1 cellular context compared by ENCODE assay signal in genomic region chr1:222641269-222641948, GRCh38.
TF ChIP-seq lines count a peak whose summit lies in the region.

No MANE protein-coding gene starts in this region.

TF ChIP-seq in HEK293, 187 proteins besides CTCF, POLR2A, EP300 and RAD21 (continued from another document):
- TF ChIP-seq PRDM10 (tag by site-specific recombination; IDR thresholded peaks at IDR 0.05) (peak; percentile 71), RBAK (tag by site-specific recombination; IDR thresholded peaks at IDR 0.05) (no peak), ZNF362 (tag by site-specific recombination; IDR thresholded peaks at IDR 0.05) (no peak), ZNF621 (tag by site-specific recombination; IDR thresholded peaks at IDR 0.05) (no peak), ZNF184 (tag by site-specific recombination; IDR thresholded peaks at IDR 0.05) (no peak), PBX3 (CRISPR knock-in tag; IDR thresholded peaks at IDR 0.05) (no peak), ZBTB10 (tag by site-specific recombination; IDR thresholded peaks at IDR 0.05) (no peak), ZEB2 (tag by site-specific recombination; IDR thresholded peaks at IDR 0.05) (no peak), ZNF549 (tag by site-specific recombination; IDR thresholded peaks at IDR 0.05) (no peak), ZNF280D (tag by site-specific recombination; IDR thresholded peaks at IDR 0.05) (no peak)
